ENCODE assay signal across 8 cellular contexts in genomic region chr7:103343758-103344452, GRCh38. TPM values are rescaled to one million over a fixed set of nuclear protein-coding genes. Genes with fewer than 3 reads are reported as not detected.
DNase-seq lines count a peak whose midpoint lies in the region; ATAC-seq and TF ChIP-seq lines count a peak whose summit lies in the region.

No MANE protein-coding gene starts in this region.

- H3K4me1 ChIP-seq in Peyer's patch = peaks cover 0 to 20% (median 0%) of the 10 kb centered on the region in 4 donors
- H3K4me1 ChIP-seq in adrenal gland (replicated peaks in 1 of 2) = peaks cover 6 to 42% of the 10 kb centered on the region in 2 donors

- intact Hi-C loops in adrenal gland (cut with DNase I) = no loop called here

- no peaks in the 10 kb centered on the region for H3K27me3 ChIP-seq in Peyer's patch
- H3K27me3 ChIP-seq in adrenal gland = no peaks in the 10 kb centered on the region

- 0 to 1% (median 1%) methylated on average over 26 of the region's 26 CpGs for WGBS in adrenal gland, 4 donors

- peak overlapping the region; percentile 77 to 85 (median 83) for H3K27ac ChIP-seq in Peyer's patch
- H3K27ac ChIP-seq in adrenal gland = peak overlapping the region; percentile 1 to 90 (median 82)

- H3K9me3 ChIP-seq in Peyer's patch (no peaks in the 10 kb centered on the region), adrenal gland (replicated peaks in 1 of 3) (no peaks in the 10 kb centered on the region), iPS-18c (ENCODE audit: control insufficient read depth, insufficient read depth, low read length) (no peaks in the 10 kb centered on the region)

- peaks cover 0 to 26% (median 0%) of the 10 kb centered on the region in 3 donors for H3K36me3 ChIP-seq in Peyer's patch
- H3K36me3 ChIP-seq in adrenal gland (replicated peaks in 1 of 2) = peaks cover 0 to 16% of the 10 kb centered on the region in 2 donors

- TF ChIP-seq POLR2A in Peyer's patch (IDR thresholded peaks at IDR 0.05) (peak in 1 of 2 donors; percentile 21), adrenal gland (IDR thresholded peaks at IDR 0.05) (no peak)

- TF ChIP-seq CTCF in Peyer's patch (IDR thresholded peaks at IDR 0.05) (no peak), adrenal gland (IDR thresholded peaks at IDR 0.05) (no peak)

- DNase-seq in SKM-1 treated with dmso at 0.1 percent for 144 hours (lab: John Stamatoyannopoulos, UW; ENCODE audit: unreplicated experiment) (peak; percentile 19), SKM-1 (lab: John Stamatoyannopoulos, UW; ENCODE audit: unreplicated experiment) (no peak), Peyer's patch (peak in 2 of 3 donors; percentile 50 to 56), adrenal gland (peak in 6 of 7 donors; percentile 31 to 66 (median 49)), GOT3 (lab: John Stamatoyannopoulos, UW) (no peak)
- DNase-seq in stimulated activated CD4-positive, alpha-beta T cell treated with anti-CD3 and anti-CD28 coated beads, Interleukin-12 subunit alpha, Interleukin-12 subunit beta, amount 100 ng/mL, for 4 hours = peak; percentile 37

- peak; percentile 16 for ATAC-seq in HG02852 (IDR thresholded peaks at IDR 0.05; ENCODE audit: unreplicated experiment)

- H3K4me3 ChIP-seq in Peyer's patch = peak overlapping the region; percentile 73 to 93 (median 88)
- H3K4me3 ChIP-seq in adrenal gland = peak overlapping the region; percentile 57 to 77 (median 72)
- H3K4me3 ChIP-seq in iPS-18c (ENCODE audit: insufficient read depth, low read depth, low read length) = peak overlapping the region; percentile 91

RNA-seq across cellular contexts. Expression of gene DNAJC2, which starts 0.7 kb away (rescaled TPM):
- total RNA-seq in Peyer's patch = 10 to 100 TPM; 14.7 to 52.0 (median 20.8) TPM
- total RNA-seq in adrenal gland = 10 to 100 TPM in 6 of 8 donors, 1 to 10 TPM in 2; 5.5 to 25.0 (median 16.1) TPM
- 10 to 100 TPM; 32.8 to 58.0 (median 54.6) TPM for polyA plus RNA-seq in adrenal gland

RNA-seq across cellular contexts. Expression of gene PSMC2, which starts 3.5 kb away (rescaled TPM):
- 10 to 100 TPM; 40.8 to 81.7 (median 63.3) TPM for total RNA-seq in Peyer's patch
- 100 to 1,000 TPM in 5 of 8 donors, 10 to 100 TPM in 3; 78.8 to 205 (median 124) TPM for total RNA-seq in adrenal gland
- 100 to 1,000 TPM in 1 of 3 donors, 10 to 100 TPM in 2; 74.5 to 355 (median 86.6) TPM for polyA plus RNA-seq in adrenal gland

RNA-seq across cellular contexts. Expression of gene PMPCB, which starts 46.7 kb away (rescaled TPM):
- total RNA-seq in Peyer's patch (10 to 100 TPM; 35.5 to 48.2 (median 37.7) TPM), adrenal gland (100 to 1,000 TPM in 1 of 8 donors, 10 to 100 TPM in 7; 58.8 to 120 (median 79.3) TPM)
- 100 to 1,000 TPM in 1 of 3 donors, 10 to 100 TPM in 2; 51.9 to 147 (median 64.7) TPM for polyA plus RNA-seq in adrenal gland

Comparison
In these comparisons a context has a peak if more than half of its experiments do, and no peak if none do; other contexts are left out.
1. DNase-seq: peak in SKM-1 treated with dmso at 0.1 percent for 144 hours (single experiment), Peyer's patch (2 of 3), adrenal gland (6 of 7) and stimulated activated CD4-positive, alpha-beta T cell treated with anti-CD3 and anti-CD28 coated beads, Interleukin-12 subunit alpha, Interleukin-12 subunit beta, amount 100 ng/mL, for 4 hours (single experiment); none in SKM-1 (single experiment) and GOT3 (single experiment).
2. Peak in every context shown above with its lines, with median percentiles within 50 percentile points of each other: H3K4me3 ChIP-seq.